In the genomic region with DNA sequence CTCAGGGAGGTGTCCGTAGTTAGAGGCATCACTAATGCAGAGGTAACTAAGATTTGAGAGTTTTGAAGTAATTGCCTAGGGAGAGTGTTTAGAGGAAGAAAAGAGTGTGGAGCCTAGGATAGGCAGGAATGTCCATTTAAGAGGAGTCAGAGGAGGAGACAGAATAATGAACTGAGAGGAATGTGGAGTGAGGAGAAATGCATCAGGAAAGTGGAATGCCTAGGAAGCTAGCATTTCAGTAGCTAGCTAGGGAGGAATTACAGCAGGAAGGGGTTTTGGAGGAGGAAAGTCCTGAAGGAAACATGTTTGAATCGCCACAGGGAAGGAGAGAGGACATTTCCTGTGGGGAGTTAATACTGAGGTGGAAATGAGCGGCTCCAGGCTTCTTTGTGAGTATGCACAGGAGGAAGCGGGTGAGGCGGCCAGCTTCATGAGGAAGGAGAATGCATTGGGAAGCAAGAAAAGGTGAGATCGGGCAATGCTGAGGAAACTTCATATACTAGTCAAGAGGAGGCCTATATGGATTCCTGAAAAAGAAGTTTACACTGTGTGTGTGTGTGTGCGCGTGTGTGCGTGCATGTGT, we compare ENCODE assay signal across 23 cellular contexts.
DNase-seq lines count a peak whose midpoint lies in the region; ATAC-seq, FAIRE-seq and TF ChIP-seq lines count a peak whose summit lies in the region.
"Had no signal": no experiment of that assay in that cellular context is flagged by ENCODE, and none has a peak within 500 bp of the region (broad histone marks: within the 10 kb centered on the region; RNA-seq: fewer than 3 reads in every experiment).

No MANE protein-coding gene starts in this region.

- H3K79me2 ChIP-seq in astrocyte (ENCODE audit: insufficient read depth, low read length) (no peaks in the 10 kb centered on the region), mesendoderm (ENCODE audit: control insufficient read depth, insufficient read depth, low read length) (no peaks in the 10 kb centered on the region)

- H2BK120ac ChIP-seq in mesendoderm (ENCODE audit: low read depth, low read length), result no peak overlapping the region

- no peak overlapping the region for H3K27ac ChIP-seq in astrocyte (ENCODE audit: low read depth, low read length)
- H3K27ac ChIP-seq in mesendoderm (ENCODE audit: low read depth, low read length), result no peak overlapping the region
- peak overlapping the region in 1 of 2 donors; percentile 5 for H3K27ac ChIP-seq in testis
- H3K27ac ChIP-seq: 22Rv1, BLaER1, GM23248 had no signal

- no peak overlapping the region for H3K4ac ChIP-seq in mesendoderm (ENCODE audit: low read depth, low read length)

- no peaks in the 10 kb centered on the region for H3K27me3 ChIP-seq in astrocyte (ENCODE audit: insufficient read depth, low read length)
- H3K27me3 ChIP-seq in mesendoderm (ENCODE audit: insufficient read depth, low read length, poor library complexity), result no peaks in the 10 kb centered on the region
- no peaks in the 10 kb centered on the region for H3K27me3 ChIP-seq in testis
- H3K27me3 ChIP-seq in HAP-1 (ENCODE audit: low read depth), result no peaks in the 10 kb centered on the region
- H3K27me3 ChIP-seq: BLaER1 had no signal

- no peak overlapping the region for H2BK15ac ChIP-seq in mesendoderm (replicated peaks; ENCODE audit: low read depth)

- no peak overlapping the region for H3K56ac ChIP-seq in mesendoderm (ENCODE audit: low read length)

- TF ChIP-seq CTCF in astrocyte (IDR thresholded peaks at IDR 0.05; ENCODE audit: insufficient read depth, low read depth, low read length) (no peak), testis (IDR thresholded peaks at IDR 0.05) (no peak)

- H4K5ac ChIP-seq in mesendoderm (ENCODE audit: low read length), result no peak overlapping the region

- FAIRE-seq in astrocyte (lab: Jason Lieb, UNC), result no peak
- FAIRE-seq: GM12878 had no signal

- H2BK5ac ChIP-seq in mesendoderm (ENCODE audit: low read length), result no peak overlapping the region

- no peaks in the 10 kb centered on the region for H3K79me1 ChIP-seq in mesendoderm (ENCODE audit: low read length)

- H2AFZ ChIP-seq in astrocyte (ENCODE audit: low read depth, low read length), result no peak overlapping the region
- H2AFZ ChIP-seq: GM23248 had no signal

- H3K18ac ChIP-seq in mesendoderm (ENCODE audit: low read length), result no peak overlapping the region

- H3K4me3 ChIP-seq in astrocyte (ENCODE audit: insufficient read depth, low read depth, low read length) (no peak overlapping the region), mesendoderm (ENCODE audit: low read length) (no peak overlapping the region), testis (no peak overlapping the region), HAP-1 (no peak overlapping the region)
- H3K4me3 ChIP-seq: BLaER1, GM12878, GM23248 had no signal

- no peak overlapping the region for H3K23ac ChIP-seq in mesendoderm (ENCODE audit: low read length)

- H3K4me2 ChIP-seq in astrocyte (ENCODE audit: low read length) (peak overlapping the region; percentile 17), mesendoderm (ENCODE audit: low read length) (no peak overlapping the region)
- H3K4me2 ChIP-seq: BLaER1 had no signal

- H4K8ac ChIP-seq in mesendoderm (ENCODE audit: low read depth, low read length), result no peak overlapping the region

- in situ Hi-C loops in HAP-1 (cut with MboI; ENCODE audit: low sequenced_read_pairs), result no loop called here

- no peaks in the 10 kb centered on the region for H3K9me3 ChIP-seq in astrocyte (ENCODE audit: insufficient read depth, low read depth, low read length)
- H3K9me3 ChIP-seq in testis, result no peaks in the 10 kb centered on the region
- no peaks in the 10 kb centered on the region for H3K9me3 ChIP-seq in HAP-1
- H3K9me3 ChIP-seq: BLaER1 had no signal

- TF ChIP-seq POLR2A in testis (IDR thresholded peaks at IDR 0.05), result no peak

- H3K9ac ChIP-seq in astrocyte (ENCODE audit: low read length) (no peak overlapping the region), mesendoderm (ENCODE audit: low read length) (no peak overlapping the region)
- H3K9ac ChIP-seq: BLaER1, GM23248 had no signal

- peak overlapping the region; percentile 9 for H3K27ac Mint-ChIP-seq in astrocyte (ENCODE audit: unreplicated experiment)
- no peak overlapping the region for H3K27ac Mint-ChIP-seq in activated naive CD4-positive, alpha-beta T cell treated with anti-CD3 and anti-CD28 coated beads, Interleukin-2, amount 10 ng/mL, durations not matched to agents 7 days and 5 days
- H3K27ac Mint-ChIP-seq: CD4-positive, alpha-beta memory T cell had no signal

- H3K36me3 Mint-ChIP-seq in astrocyte (ENCODE audit: low read depth, unreplicated experiment), result no peaks in the 10 kb centered on the region
- no peaks in the 10 kb centered on the region for H3K36me3 Mint-ChIP-seq in activated naive CD4-positive, alpha-beta T cell treated with anti-CD3 and anti-CD28 coated beads, Interleukin-2, amount 10 ng/mL, durations not matched to agents 7 days and 5 days
- H3K36me3 Mint-ChIP-seq: CD4-positive, alpha-beta memory T cell had no signal

- no peaks in the 10 kb centered on the region for H3K27me3 Mint-ChIP-seq in astrocyte (ENCODE audit: low read depth, unreplicated experiment)
- peaks cover 4% of the 10 kb centered on the region for H3K27me3 Mint-ChIP-seq in activated naive CD4-positive, alpha-beta T cell treated with anti-CD3 and anti-CD28 coated beads, Interleukin-2, amount 10 ng/mL, durations not matched to agents 7 days and 5 days

- H3K4me1 Mint-ChIP-seq in astrocyte (ENCODE audit: low read depth, unreplicated experiment), result peaks cover 16% of the 10 kb centered on the region
- no peaks in the 10 kb centered on the region for H3K4me1 Mint-ChIP-seq in activated naive CD4-positive, alpha-beta T cell treated with anti-CD3 and anti-CD28 coated beads, Interleukin-2, amount 10 ng/mL, durations not matched to agents 7 days and 5 days
- H3K4me1 Mint-ChIP-seq: CD4-positive, alpha-beta memory T cell had no signal

- no peaks in the 10 kb centered on the region for H3K9me3 Mint-ChIP-seq in astrocyte (ENCODE audit: unreplicated experiment)
- H3K9me3 Mint-ChIP-seq in activated naive CD4-positive, alpha-beta T cell treated with anti-CD3 and anti-CD28 coated beads, Interleukin-2, amount 10 ng/mL, durations not matched to agents 7 days and 5 days, result no peaks in the 10 kb centered on the region

- no peak for ATAC-seq in HG02938 (IDR thresholded peaks at IDR 0.05; ENCODE audit: unreplicated experiment)
- ATAC-seq: GM12878, PC-3 had no signal

- H3K4me3 Mint-ChIP-seq in astrocyte (ENCODE audit: unreplicated experiment), result no peak overlapping the region
- H3K4me3 Mint-ChIP-seq in activated naive CD4-positive, alpha-beta T cell treated with anti-CD3 and anti-CD28 coated beads, Interleukin-2, amount 10 ng/mL, durations not matched to agents 7 days and 5 days, result no peak overlapping the region
- H3K4me3 Mint-ChIP-seq: CD4-positive, alpha-beta memory T cell had no signal

- H3K36me3 ChIP-seq in astrocyte (ENCODE audit: insufficient read depth, low read length), result no peaks in the 10 kb centered on the region
- H3K36me3 ChIP-seq in mesendoderm (ENCODE audit: control insufficient read depth, insufficient read depth, low read length), result no peaks in the 10 kb centered on the region
- no peaks in the 10 kb centered on the region for H3K36me3 ChIP-seq in testis (ENCODE audit: low read depth, missing control alignments)
- no peaks in the 10 kb centered on the region for H3K36me3 ChIP-seq in HAP-1 (replicated peaks)
- H3K36me3 ChIP-seq: BLaER1 had no signal

- H2AK5ac ChIP-seq in mesendoderm (ENCODE audit: low read length), result no peak overlapping the region

- CTCF ChIA-PET in activated naive CD4-positive, alpha-beta T cell treated with anti-CD3 and anti-CD28 coated beads, Interleukin-2, amount 10 ng/mL, durations not matched to agents 7 days and 5 days (lab: Charles Lee), result no interaction called here

- intact Hi-C loops in testis (cut with DNase I; ENCODE audit: low total_unique reads), result no loop called here

- no CpG with 5 or more reads among the region's 9 CpGs for WGBS in mesendoderm (ENCODE audit: extremely low coverage, insufficient coverage, low lambda C conversion rate)
- 84% methylated on average over 9 of the region's 9 CpGs for WGBS in testis, 2 donors

- H4K20me1 ChIP-seq in astrocyte (ENCODE audit: insufficient read depth, low read length), result no peaks in the 10 kb centered on the region
- H4K20me1 ChIP-seq: BLaER1 had no signal

- peak; percentile 10 for DNase-seq in NCI-H146 treated with DMSO at 0.1 percent for 48 hours (lab: John Stamatoyannopoulos, UW; ENCODE audit: unreplicated experiment)
- no peak for DNase-seq in NCI-H146 (lab: John Stamatoyannopoulos, UW)
- peak; percentile 6 for DNase-seq in astrocyte (ENCODE audit: low read depth)
- peak; percentile 68 for DNase-seq in mesendoderm
- DNase-seq in testis, result peak; percentile 20
- DNase-seq in activated naive CD4-positive, alpha-beta T cell treated with anti-CD3 and anti-CD28 coated beads, Interleukin-2, amount 10 ng/mL, durations not matched to agents 7 days and 5 days, result no peak
- DNase-seq in HAP-1 (ENCODE audit: low spot score in 2 of 2), result no peak
- DNase-seq: ACHN; CD4-positive, alpha-beta memory T cell; DND-41; GM23248; Karpas-422; MV-4-11; NCI-H1105 treated with DMSO at 0.1 percent for 48 hours; NCI-H187; NCI-H446 treated with DMSO at 0.1 percent for 48 hours; NCI-H526 treated with DMSO at 0.1 percent for 48 hours; PC-3; SHP77 treated with DMSO at 0.1 percent for 48 hours had no signal

- H3K4me1 ChIP-seq in astrocyte (ENCODE audit: insufficient read depth, low read length) (peaks cover 6% of the 10 kb centered on the region), mesendoderm (ENCODE audit: control insufficient read depth, low read depth, low read length) (peaks cover 2% of the 10 kb centered on the region), testis (peaks cover 6% of the 10 kb centered on the region), HAP-1 (no peaks in the 10 kb centered on the region)
- H3K4me1 ChIP-seq: BLaER1 had no signal

Comparison
In these comparisons a context has a peak if more than half of its experiments do, and no peak if none do; other contexts are left out.
1. DNase-seq: peak in NCI-H146 treated with DMSO at 0.1 percent for 48 hours (single experiment), astrocyte (single experiment), mesendoderm (single experiment) and testis (single experiment); none in NCI-H146 (single experiment), activated naive CD4-positive, alpha-beta T cell treated with anti-CD3 and anti-CD28 coated beads, Interleukin-2, amount 10 ng/mL, durations not matched to agents 7 days and 5 days (single experiment) and HAP-1 (0 of 2).